Comparison of ENCODE assay signal across 18 cellular contexts in the genomic region with DNA sequence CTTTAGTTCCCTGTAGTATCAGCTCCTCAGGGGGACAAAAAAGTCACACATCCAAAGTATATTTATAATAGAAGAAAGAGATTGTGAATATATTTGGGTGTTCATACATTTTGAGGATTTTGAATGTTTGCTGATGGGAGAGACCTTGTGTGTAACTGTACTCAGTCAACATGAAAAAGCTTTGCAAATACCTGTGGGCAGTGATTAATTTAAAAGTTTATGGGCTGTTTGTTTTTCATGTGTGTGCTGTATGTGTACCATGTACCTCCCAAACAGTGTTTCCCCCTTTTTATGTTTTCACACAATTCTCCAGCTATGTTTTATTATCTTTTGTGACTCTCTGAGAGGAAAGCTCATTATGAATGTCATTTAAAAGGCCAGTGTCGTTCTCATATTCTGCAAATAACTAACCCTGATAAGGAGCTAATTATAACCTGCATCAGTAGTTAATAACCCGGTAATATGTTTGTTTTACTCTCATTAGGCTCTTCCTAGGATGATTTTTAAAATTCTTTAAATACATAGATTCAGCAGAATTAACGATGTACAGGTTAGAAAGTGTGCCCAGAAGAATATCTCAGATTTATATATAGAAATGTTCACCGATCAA.
A peak's percentile ranks its signal among the peaks of the same experiment; 100 is the strongest.
DNase-seq lines count a peak whose midpoint lies in the region; ATAC-seq and TF ChIP-seq lines count a peak whose summit lies in the region.
"Had no signal": no experiment of that assay in that cellular context is flagged by ENCODE, and none has a peak within 500 bp of the region (broad histone marks: within the 10 kb centered on the region; RNA-seq: fewer than 3 reads in every experiment).

No MANE protein-coding gene starts in this region.

- H3K27ac ChIP-seq in left ventricle myocardium inferior (replicated peaks): peak overlapping the region; percentile 47
- H3K27ac ChIP-seq: A549; BLaER1 treated with 17β-estradiol and CSF1 and Interleukin-3, amounts not matched to agents 10 nM and 100 nM; HL-60 had no signal

- no peak for TF ChIP-seq CTCF in left ventricle myocardium inferior (IDR thresholded peaks at IDR 0.05; ENCODE audit: borderline replicate concordance)

- H3K9me3 ChIP-seq in left ventricle myocardium inferior (replicated peaks): no peaks in the 10 kb centered on the region
- H3K9me3 ChIP-seq: A549; BLaER1 treated with 17β-estradiol and CSF1 and Interleukin-3, amounts not matched to agents 10 nM and 100 nM had no signal

- no peak overlapping the region for H3K4me3 ChIP-seq in left ventricle myocardium inferior
- H3K4me3 ChIP-seq: A549; BLaER1 treated with 17β-estradiol and CSF1 and Interleukin-3, amounts not matched to agents 10 nM and 100 nM had no signal

- peaks cover 42% of the 10 kb centered on the region for H3K4me1 ChIP-seq in left ventricle myocardium inferior

- no peaks in the 10 kb centered on the region for H3K27me3 ChIP-seq in left ventricle myocardium inferior (ENCODE audit: low read depth)
- H3K27me3 ChIP-seq: BLaER1 treated with 17β-estradiol and CSF1 and Interleukin-3, amounts not matched to agents 10 nM and 100 nM had no signal

- ATAC-seq in Right ventricle myocardium superior (ENCODE audit: poor library complexity) (peak; percentile 53), Right ventricle myocardium inferior (no peak), left colon (no peak), HG02938 (IDR thresholded peaks at IDR 0.05; ENCODE audit: unreplicated experiment) (no peak)
- ATAC-seq: A549 had no signal

- intact Hi-C loops in Right ventricle myocardium superior (cut with DNase I) (no loop called here), Right ventricle myocardium inferior (cut with DNase I) (no loop called here), left ventricle myocardium inferior (cut with micrococcal nuclease) (no loop called here), left colon (cut with DNase I, micrococcal nuclease) (no loop called here)

- DNase-seq in Right ventricle myocardium superior (no peak), Right ventricle myocardium inferior (ENCODE audit: missing footprints) (no peak), NCI-H69 (lab: John Stamatoyannopoulos, UW) (peak; percentile 12), left ventricle myocardium inferior (no peak), left colon (no peak), NCI-H524 (lab: John Stamatoyannopoulos, UW) (no peak)
- DNase-seq: AML-193; CD4-positive, alpha-beta T cell; NCI-H1092; NCI-H2029; NCI-H446; NCI-H526; RPMI8226; SHP77 treated with DMSO at 0.1 percent for 48 hours had no signal

- H3K36me3 ChIP-seq in left ventricle myocardium inferior: peaks cover 13% of the 10 kb centered on the region
- H3K36me3 ChIP-seq: BLaER1 treated with 17β-estradiol and CSF1 and Interleukin-3, amounts not matched to agents 10 nM and 100 nM had no signal
